ENCODE assay signal across 21 cellular contexts in genomic region chr1:172246521-172247390, GRCh38.
"Had no signal": no experiment of that assay in that cellular context is flagged by ENCODE, and none has a peak within 500 bp of the region (broad histone marks: within the 10 kb centered on the region; RNA-seq: fewer than 3 reads in every experiment).

No MANE protein-coding gene starts in this region.

- H3K27me3 ChIP-seq: adrenal gland, colonic mucosa, esophagus muscularis mucosa, right lobe of liver, spleen, stomach, upper lobe of right lung had no signal

- H3K36me3 Mint-ChIP-seq: activated naive CD4-positive, alpha-beta T cell treated with anti-CD3 and anti-CD28 coated beads, Interleukin-2, amount 50 U/mL, for 24 hours; memory B cell; natural killer cell treated with Interleukin-12 subunit alpha and Interleukin-12 subunit beta and Interleukin-15 and Interleukin-18, amount 100 ng/mL, for 72 hours had no signal

- H3K4me3 ChIP-seq: adrenal gland, colonic mucosa, esophagus muscularis mucosa, psoas muscle, right lobe of liver, spleen, stomach, thoracic aorta, upper lobe of right lung had no signal

- H3K27ac ChIP-seq: adrenal gland, colonic mucosa, esophagus muscularis mucosa, psoas muscle, right lobe of liver, spleen, stomach, thoracic aorta, upper lobe of right lung had no signal

- H3K4me1 Mint-ChIP-seq: activated naive CD4-positive, alpha-beta T cell treated with anti-CD3 and anti-CD28 coated beads, Interleukin-2, amount 50 U/mL, for 24 hours had no signal

- H3K4me3 Mint-ChIP-seq: activated naive CD4-positive, alpha-beta T cell treated with anti-CD3 and anti-CD28 coated beads, Interleukin-2, amount 50 U/mL, for 24 hours; memory B cell; natural killer cell treated with Interleukin-12 subunit alpha and Interleukin-12 subunit beta and Interleukin-15 and Interleukin-18, amount 100 ng/mL, for 72 hours had no signal

- H3K9me3 Mint-ChIP-seq: activated naive CD4-positive, alpha-beta T cell treated with anti-CD3 and anti-CD28 coated beads, Interleukin-2, amount 50 U/mL, for 24 hours; memory B cell; natural killer cell treated with Interleukin-12 subunit alpha and Interleukin-12 subunit beta and Interleukin-15 and Interleukin-18, amount 100 ng/mL, for 72 hours had no signal

- H3K9me3 ChIP-seq: adrenal gland, colonic mucosa, esophagus muscularis mucosa, psoas muscle, right lobe of liver, stomach, thoracic aorta, upper lobe of right lung had no signal

- H3K27ac Mint-ChIP-seq: activated naive CD4-positive, alpha-beta T cell treated with anti-CD3 and anti-CD28 coated beads, Interleukin-2, amount 50 U/mL, for 24 hours; memory B cell; natural killer cell treated with Interleukin-12 subunit alpha and Interleukin-12 subunit beta and Interleukin-15 and Interleukin-18, amount 100 ng/mL, for 72 hours had no signal

- H3K4me1 ChIP-seq: colonic mucosa, psoas muscle, right lobe of liver, spleen, stomach, upper lobe of right lung had no signal

- DNase-seq: activated CD4-positive, alpha-beta T cell treated with anti-CD3 and anti-CD28 coated beads, Interleukin-2, amount 50 U/mL, for 48 hours; activated CD4-positive, CD25-positive, alpha-beta regulatory T cell treated with anti-CD3 and anti-CD28 coated beads, Interleukin-2, amount 50 U/mL, for 72 hours; activated effector memory CD4-positive, alpha-beta T cell treated with anti-CD3 and anti-CD28 coated beads, Interleukin-2, amount 50 U/mL, for 16 hours; activated T-cell treated with anti-CD3 and anti-CD28 coated beads, Interleukin-2, amount 50 U/mL, for 48 hours; adrenal gland; colonic mucosa; foreskin melanocyte; kidney glomerular epithelial cell; left ventricle myocardium superior; occipital lobe; psoas muscle; right lobe of liver; spleen; stomach; T-helper 9 cell; upper lobe of right lung had no signal

- H3K27me3 Mint-ChIP-seq: activated naive CD4-positive, alpha-beta T cell treated with anti-CD3 and anti-CD28 coated beads, Interleukin-2, amount 50 U/mL, for 24 hours; memory B cell had no signal

- ATAC-seq: left ventricle myocardium superior; natural killer cell treated with Interleukin-12 subunit alpha and Interleukin-12 subunit beta and Interleukin-15 and Interleukin-18, amount 100 ng/mL, for 72 hours; psoas muscle; right lobe of liver had no signal

- H3K36me3 ChIP-seq: adrenal gland, colonic mucosa, esophagus muscularis mucosa, right lobe of liver, spleen, stomach, thoracic aorta, upper lobe of right lung had no signal
